Comparison of ENCODE assay signal across 9 cellular contexts in the genomic region with DNA sequence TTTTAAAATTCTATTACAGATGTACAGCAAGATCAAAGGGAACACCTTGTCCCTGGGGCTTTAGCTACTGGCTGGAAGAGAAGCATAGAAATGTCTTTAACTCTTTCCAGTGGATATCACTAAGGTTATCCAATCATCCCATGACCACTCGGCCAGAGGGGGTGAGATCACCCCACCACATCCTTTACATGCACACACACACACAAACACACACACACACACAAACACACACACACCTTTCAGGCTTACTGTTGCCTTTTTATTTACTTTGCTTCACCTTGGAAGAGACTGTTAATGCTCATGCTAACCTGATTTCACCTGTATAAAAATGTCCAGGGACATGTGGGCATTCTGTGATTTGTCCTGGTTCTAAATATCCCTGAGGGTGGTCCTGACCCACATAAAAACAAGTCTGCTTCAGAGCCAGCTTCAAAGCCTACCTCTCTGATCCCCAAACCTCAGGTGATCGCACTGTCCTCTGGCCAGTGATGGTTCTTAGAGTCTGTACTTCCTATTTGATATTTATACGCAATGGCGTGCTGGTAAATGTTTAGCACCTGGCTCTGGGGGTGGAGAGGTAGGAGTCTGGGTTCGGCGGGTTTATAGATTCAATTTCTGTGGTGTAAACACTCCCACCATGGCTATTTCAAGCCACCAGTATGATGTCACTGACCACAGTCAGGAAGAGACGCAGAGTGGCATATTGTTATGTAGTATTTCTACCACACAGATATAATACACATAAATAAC.
DNase-seq lines count a peak whose midpoint lies in the region; ATAC-seq and TF ChIP-seq lines count a peak whose summit lies in the region.
"Had no signal": no experiment of that assay in that cellular context is flagged by ENCODE, and none has a peak within 500 bp of the region (broad histone marks: within the 10 kb centered on the region; RNA-seq: fewer than 3 reads in every experiment).

No MANE protein-coding gene starts in this region.

- peak overlapping the region in 1 of 3 donors; percentile 36 for H3K27ac Mint-ChIP-seq in IgD-negative memory B cell
- peak overlapping the region; percentile 36 for H3K27ac Mint-ChIP-seq in stimulated activated effector memory CD8-positive, alpha-beta T cell treated with anti-CD3 and anti-CD28 coated beads, Interleukin-12 subunit alpha, Interleukin-12 subunit beta, amount 100 ng/mL, for 72 hours
- H3K27ac Mint-ChIP-seq in mesothelial cell of epicardium, result no peak overlapping the region

- DNase-seq in SIG-M5 treated with dmso at 0.1 percent for 504 hours (lab: John Stamatoyannopoulos, UW; ENCODE audit: unreplicated experiment) (peak; percentile 56), SIG-M5 (lab: John Stamatoyannopoulos, UW) (no peak), mesothelial cell of epicardium (ENCODE audit: low spot score in 2 of 2, unreplicated experiment in 2 of 2) (no peak), NCI-H128 (lab: John Stamatoyannopoulos, UW; ENCODE audit: unreplicated experiment) (no peak), NCI-H1694 treated with DMSO at 0.1 percent for 48 hours (lab: John Stamatoyannopoulos, UW) (no peak)
- DNase-seq in stimulated activated effector memory CD8-positive, alpha-beta T cell treated with anti-CD3 and anti-CD28 coated beads, Interleukin-12 subunit alpha, Interleukin-12 subunit beta, amount 100 ng/mL, for 72 hours (ENCODE audit: low spot score in 2 of 2), result no peak
- DNase-seq: caudate nucleus had no signal

- H3K36me3 Mint-ChIP-seq in IgD-negative memory B cell (no peaks in the 10 kb centered on the region), mesothelial cell of epicardium (no peaks in the 10 kb centered on the region)
- no peaks in the 10 kb centered on the region for H3K36me3 Mint-ChIP-seq in stimulated activated effector memory CD8-positive, alpha-beta T cell treated with anti-CD3 and anti-CD28 coated beads, Interleukin-12 subunit alpha, Interleukin-12 subunit beta, amount 100 ng/mL, for 72 hours

- H3K4me3 Mint-ChIP-seq in IgD-negative memory B cell (peak overlapping the region; percentile 1 to 90 (median 42)), mesothelial cell of epicardium (no peak overlapping the region)
- H3K4me3 Mint-ChIP-seq in stimulated activated effector memory CD8-positive, alpha-beta T cell treated with anti-CD3 and anti-CD28 coated beads, Interleukin-12 subunit alpha, Interleukin-12 subunit beta, amount 100 ng/mL, for 72 hours, result no peak overlapping the region

- H3K9me3 Mint-ChIP-seq in IgD-negative memory B cell (no peaks in the 10 kb centered on the region), mesothelial cell of epicardium (no peaks in the 10 kb centered on the region)
- H3K9me3 Mint-ChIP-seq in stimulated activated effector memory CD8-positive, alpha-beta T cell treated with anti-CD3 and anti-CD28 coated beads, Interleukin-12 subunit alpha, Interleukin-12 subunit beta, amount 100 ng/mL, for 72 hours, result no peaks in the 10 kb centered on the region

- H3K4me1 Mint-ChIP-seq in IgD-negative memory B cell (peaks cover 14 to 28% (median 18%) of the 10 kb centered on the region in 3 donors), mesothelial cell of epicardium (peaks cover 15% of the 10 kb centered on the region)
- peaks cover 17% of the 10 kb centered on the region for H3K4me1 Mint-ChIP-seq in stimulated activated effector memory CD8-positive, alpha-beta T cell treated with anti-CD3 and anti-CD28 coated beads, Interleukin-12 subunit alpha, Interleukin-12 subunit beta, amount 100 ng/mL, for 72 hours

- peak; percentile 93 for ATAC-seq in HG02588 (IDR thresholded peaks at IDR 0.05; ENCODE audit: unreplicated experiment)
- peak; percentile 79 for ATAC-seq in stimulated activated effector memory CD8-positive, alpha-beta T cell treated with anti-CD3 and anti-CD28 coated beads, Interleukin-12 subunit alpha, Interleukin-12 subunit beta, amount 100 ng/mL, for 72 hours

- H3K27me3 Mint-ChIP-seq in IgD-negative memory B cell (no peaks in the 10 kb centered on the region), mesothelial cell of epicardium (ENCODE audit: low read depth) (no peaks in the 10 kb centered on the region)

- TF ChIP-seq CTCF in mesothelial cell of epicardium (IDR thresholded peaks at IDR 0.05; ENCODE audit: unreplicated experiment), result no peak

Comparison
In these comparisons a context has a peak if more than half of its experiments do, and no peak if none do; other contexts are left out.
1. H3K4me3 Mint-ChIP-seq: peak in IgD-negative memory B cell (4 of 4); none in stimulated activated effector memory CD8-positive, alpha-beta T cell treated with anti-CD3 and anti-CD28 coated beads, Interleukin-12 subunit alpha, Interleukin-12 subunit beta, amount 100 ng/mL, for 72 hours (single experiment) and mesothelial cell of epicardium (single experiment).